ENCODE assay signal across 17 cellular contexts in the genomic region with DNA sequence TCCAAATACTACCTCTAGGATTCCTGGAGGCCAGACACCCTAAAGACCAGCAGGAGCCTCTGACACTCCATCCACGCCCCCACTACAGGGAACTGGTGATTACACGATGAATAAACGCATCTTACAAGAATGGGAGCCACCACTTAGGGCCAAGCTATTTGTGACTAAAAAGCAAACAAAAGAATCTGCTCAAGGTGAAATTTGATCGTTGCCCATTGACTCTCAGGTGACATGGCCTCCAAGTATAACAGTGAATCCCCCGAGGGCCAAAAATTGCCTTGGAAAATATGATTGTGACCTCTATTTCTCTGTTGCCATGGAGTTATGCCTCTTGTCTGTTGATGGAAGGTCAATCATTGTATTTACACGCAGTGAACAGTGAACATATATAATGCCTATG.
DNase-seq lines count a peak whose midpoint lies in the region; ATAC-seq and TF ChIP-seq lines count a peak whose summit lies in the region.
"Had no signal": no experiment of that assay in that cellular context is flagged by ENCODE, and none has a peak within 500 bp of the region (broad histone marks: within the 10 kb centered on the region; RNA-seq: fewer than 3 reads in every experiment).

No MANE protein-coding gene starts in this region.

- no peaks in the 10 kb centered on the region for H3K36me3 ChIP-seq in neural cell (ENCODE audit: insufficient read depth, low read length)
- H3K36me3 ChIP-seq: upper lobe of left lung had no signal

- no peaks in the 10 kb centered on the region for H3K9me3 ChIP-seq in neural cell (ENCODE audit: low read length)
- H3K9me3 ChIP-seq: upper lobe of left lung had no signal

- no peak overlapping the region for H3K4me3 ChIP-seq in neural cell (ENCODE audit: low read length)
- H3K4me3 ChIP-seq: coronary artery, upper lobe of left lung had no signal

- no peaks in the 10 kb centered on the region for H4K20me1 ChIP-seq in neural cell (ENCODE audit: insufficient read depth)

- no peak for TF ChIP-seq CTCF in neural cell (IDR thresholded peaks at IDR 0.05; ENCODE audit: poor library complexity, severe bottlenecking)
- TF ChIP-seq CTCF in foreskin keratinocyte (conservative IDR thresholded peaks at IDR 0.05): no peak

- peak; percentile 64 for TF ChIP-seq EP300 in neural cell (conservative IDR thresholded peaks at IDR 0.05; ENCODE audit: poor library complexity, severe bottlenecking)

- peak overlapping the region; percentile 19 for H3K4me2 ChIP-seq in neural cell (ENCODE audit: low read length)

- H3K79me2 ChIP-seq in neural cell (replicated peaks; ENCODE audit: insufficient read depth, low read length): no peaks in the 10 kb centered on the region

- DNase-seq in NCI-H2081 (lab: John Stamatoyannopoulos, UW) (peak; percentile 31 to 58), NCI-H2081 treated with DMSO at 0.1 percent for 48 hours (lab: John Stamatoyannopoulos, UW) (no peak), NCI-H1436 (lab: John Stamatoyannopoulos, UW) (peak; percentile 80), NCI-H748 (lab: John Stamatoyannopoulos, UW; ENCODE audit: unreplicated experiment) (peak; percentile 86), NCI-H2196 treated with DMSO at 0.1 percent for 48 hours (lab: John Stamatoyannopoulos, UW; ENCODE audit: unreplicated experiment) (no peak), foreskin keratinocyte (no peak)
- no peak for DNase-seq in stimulated activated CD4-positive, alpha-beta T cell treated with anti-CD3 and anti-CD28 coated beads, Interleukin-15, amount 100 ng/mL, for 24 hours
- DNase-seq: activated CD8-positive, alpha-beta T cell treated with anti-CD3 and anti-CD28 coated beads, Interleukin-2, amount 10 ng/mL, durations not matched to agents 7 days and 5 days; activated T-cell treated with anti-CD3 and anti-CD28 coated beads, Interleukin-2, amount 50 U/mL, for 1 hour; amniotic stem cell; Kasumi-1; NCI-H526 treated with DMSO at 0.1 percent for 48 hours; retina; upper lobe of left lung had no signal

- H3F3A ChIP-seq in neural cell (ENCODE audit: insufficient read depth, low read length, poor library complexity, severe bottlenecking): peaks cover 2% of the 10 kb centered on the region

- peak overlapping the region; percentile 17 for H3K9ac ChIP-seq in neural cell (ENCODE audit: low read length)

- H3K9me2 ChIP-seq in neural cell (ENCODE audit: insufficient read depth, low read length): no peaks in the 10 kb centered on the region

- H2AFZ ChIP-seq in neural cell (ENCODE audit: low read depth, low read length): peak overlapping the region; percentile 1

- H3K4me1 ChIP-seq in foreskin keratinocyte: no peaks in the 10 kb centered on the region

- ATAC-seq in foreskin keratinocyte: no peak
- ATAC-seq: activated CD4-positive, CD25-positive, alpha-beta regulatory T cell treated with anti-CD3 and anti-CD28 coated beads, Interleukin-2, amount 50 U/mL, for 24 hours; activated CD8-positive, alpha-beta T cell treated with anti-CD3 and anti-CD28 coated beads, Interleukin-2, amount 10 ng/mL, durations not matched to agents 7 days and 5 days had no signal

- TF ChIP-seq RAD21 in neural cell (conservative IDR thresholded peaks at IDR 0.05): no peak

- no peaks in the 10 kb centered on the region for H3K27me3 ChIP-seq in neural cell (ENCODE audit: insufficient read depth, low read depth, low read length)
- no peaks in the 10 kb centered on the region for H3K27me3 ChIP-seq in foreskin keratinocyte
- H3K27me3 ChIP-seq: upper lobe of left lung had no signal

- H3K27ac ChIP-seq in neural cell (ENCODE audit: low read length): peak overlapping the region; percentile 61
- H3K27ac ChIP-seq in foreskin keratinocyte: no peak overlapping the region
- H3K27ac ChIP-seq: coronary artery had no signal

TF ChIP-seq in neural cell, 6 proteins besides CTCF, POLR2A, EP300 and RAD21:
- TF ChIP-seq, protein P1, sequence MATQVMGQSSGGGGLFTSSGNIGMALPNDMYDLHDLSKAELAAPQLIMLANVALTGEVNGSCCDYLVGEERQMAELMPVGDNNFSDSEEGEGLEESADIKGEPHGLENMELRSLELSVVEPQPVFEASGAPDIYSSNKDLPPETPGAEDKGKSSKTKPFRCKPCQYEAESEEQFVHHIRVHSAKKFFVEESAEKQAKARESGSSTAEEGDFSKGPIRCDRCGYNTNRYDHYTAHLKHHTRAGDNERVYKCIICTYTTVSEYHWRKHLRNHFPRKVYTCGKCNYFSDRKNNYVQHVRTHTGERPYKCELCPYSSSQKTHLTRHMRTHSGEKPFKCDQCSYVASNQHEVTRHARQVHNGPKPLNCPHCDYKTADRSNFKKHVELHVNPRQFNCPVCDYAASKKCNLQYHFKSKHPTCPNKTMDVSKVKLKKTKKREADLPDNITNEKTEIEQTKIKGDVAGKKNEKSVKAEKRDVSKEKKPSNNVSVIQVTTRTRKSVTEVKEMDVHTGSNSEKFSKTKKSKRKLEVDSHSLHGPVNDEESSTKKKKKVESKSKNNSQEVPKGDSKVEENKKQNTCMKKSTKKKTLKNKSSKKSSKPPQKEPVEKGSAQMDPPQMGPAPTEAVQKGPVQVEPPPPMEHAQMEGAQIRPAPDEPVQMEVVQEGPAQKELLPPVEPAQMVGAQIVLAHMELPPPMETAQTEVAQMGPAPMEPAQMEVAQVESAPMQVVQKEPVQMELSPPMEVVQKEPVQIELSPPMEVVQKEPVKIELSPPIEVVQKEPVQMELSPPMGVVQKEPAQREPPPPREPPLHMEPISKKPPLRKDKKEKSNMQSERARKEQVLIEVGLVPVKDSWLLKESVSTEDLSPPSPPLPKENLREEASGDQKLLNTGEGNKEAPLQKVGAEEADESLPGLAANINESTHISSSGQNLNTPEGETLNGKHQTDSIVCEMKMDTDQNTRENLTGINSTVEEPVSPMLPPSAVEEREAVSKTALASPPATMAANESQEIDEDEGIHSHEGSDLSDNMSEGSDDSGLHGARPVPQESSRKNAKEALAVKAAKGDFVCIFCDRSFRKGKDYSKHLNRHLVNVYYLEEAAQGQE (IDR thresholded peaks at IDR 0.05; ENCODE audit: borderline replicate concordance): peak; percentile 31
- TF ChIP-seq TAF1 (IDR thresholded peaks at IDR 0.05; ENCODE audit: low read depth): no peak
- no peak for TF ChIP-seq SMC3 (conservative IDR thresholded peaks at IDR 0.05; ENCODE audit: poor library complexity)
- TF ChIP-seq MXI1 (conservative IDR thresholded peaks at IDR 0.05; ENCODE audit: poor library complexity, severe bottlenecking): peak; percentile 12
- TF ChIP-seq EZH2 (IDR thresholded peaks at IDR 0.05; ENCODE audit: borderline replicate concordance, insufficient read depth, low read length, poor library complexity, severe bottlenecking): no peak
- TF ChIP-seq POLR2AphosphoS5 (IDR thresholded peaks at IDR 0.05): peak; percentile 38

Comparison
In these comparisons a context has a peak if more than half of its experiments do, and no peak if none do; other contexts are left out.
1. DNase-seq: peak in NCI-H2081 (2 of 2), NCI-H1436 (single experiment) and NCI-H748 (single experiment); none in NCI-H2081 treated with DMSO at 0.1 percent for 48 hours (single experiment), NCI-H2196 treated with DMSO at 0.1 percent for 48 hours (single experiment), stimulated activated CD4-positive, alpha-beta T cell treated with anti-CD3 and anti-CD28 coated beads, Interleukin-15, amount 100 ng/mL, for 24 hours (single experiment) and foreskin keratinocyte (0 of 2).